Comparison of ENCODE assay signal across 11 cellular contexts in genomic region chr1:109876617-109877319, GRCh38. TPM values are rescaled to one million over a fixed set of nuclear protein-coding genes. Genes with fewer than 3 reads are reported as not detected.
DNase-seq lines count a peak whose midpoint lies in the region; ATAC-seq, FAIRE-seq and TF ChIP-seq lines count a peak whose summit lies in the region.
"Had no signal": no experiment of that assay in that cellular context is flagged by ENCODE, and none has a peak within 500 bp of the region (broad histone marks: within the 10 kb centered on the region; RNA-seq: fewer than 3 reads in every experiment).

No MANE protein-coding gene starts in this region.

- ATAC-seq in right lobe of liver, result peak in 1 of 4 donors; percentile 4
- ATAC-seq: natural killer cell had no signal

- no peak for FAIRE-seq in small intestine (lab: Jason Lieb, UNC)

- intact Hi-C loops in right lobe of liver (cut with DNase I), result no loop called here

- no peak for TF ChIP-seq CTCF in choroid plexus epithelial cell (conservative IDR thresholded peaks at IDR 0.05; ENCODE audit: low read depth, low read length)
- no peak for TF ChIP-seq CTCF in right lobe of liver (IDR thresholded peaks at IDR 0.05)

- H3K4me3 ChIP-seq in choroid plexus epithelial cell (ENCODE audit: low read depth, low read length) (no peak overlapping the region), right lobe of liver (no peak overlapping the region), small intestine (ENCODE audit: low read depth in 1 of 2, low read length in 2 of 2) (no peak overlapping the region)

- H3K27me3 ChIP-seq in right lobe of liver (no peaks in the 10 kb centered on the region), small intestine (ENCODE audit: control insufficient read depth in 2 of 2, insufficient read depth in 2 of 2, low read length in 2 of 2) (no peaks in the 10 kb centered on the region)

- H3K36me3 ChIP-seq in right lobe of liver (no peaks in the 10 kb centered on the region), small intestine (ENCODE audit: control insufficient read depth in 2 of 2, insufficient read depth in 2 of 2, low read length in 2 of 2) (no peaks in the 10 kb centered on the region)

- H3K4me1 ChIP-seq in right lobe of liver (peaks cover 0 to 12% (median 6%) of the 10 kb centered on the region in 4 donors), small intestine (ENCODE audit: control insufficient read depth in 2 of 2, insufficient read depth in 1 of 2, low read depth in 1 of 2, low read length in 1 of 2) (peaks cover 0 to 3% of the 10 kb centered on the region in 2 donors)

- peak; percentile 18 for DNase-seq in HS-5 (ENCODE audit: low read depth)
- peak; percentile 54 for DNase-seq in choroid plexus epithelial cell (ENCODE audit: low read depth)
- DNase-seq in right lobe of liver, result peak in 1 of 3 donors; percentile 0
- no peak for DNase-seq in anterior cingulate cortex (lab: John Stamatoyannopoulos, UW)
- no peak for DNase-seq in SIG-M5 treated with dmso at 0.1 percent for 504 hours (lab: John Stamatoyannopoulos, UW; ENCODE audit: unreplicated experiment)
- no peak for DNase-seq in small intestine
- no peak for DNase-seq in NCI-H69 (lab: John Stamatoyannopoulos, UW)
- DNase-seq: Karpas-422, natural killer cell, T-helper 2 cell had no signal

- TF ChIP-seq POLR2A in right lobe of liver (IDR thresholded peaks at IDR 0.05), result no peak

- H3K9me3 ChIP-seq in right lobe of liver, result no peaks in the 10 kb centered on the region
- no peaks in the 10 kb centered on the region for H3K9me3 ChIP-seq in small intestine (ENCODE audit: control insufficient read depth, low read depth)

- H3K27ac ChIP-seq in right lobe of liver (peak overlapping the region; percentile 34 to 58 (median 50)), temporal lobe (ENCODE audit: low read depth, low read length) (peak overlapping the region; percentile 86), small intestine (ENCODE audit: low read depth in 1 of 2, low read length in 1 of 2) (peak overlapping the region in 1 of 2 donors; percentile 76)

- WGBS in right lobe of liver (ENCODE audit: insufficient coverage, low coverage, low lambda C conversion rate, missing lambda C conversion rate), result 64% methylated on average over 3 of the region's 4 CpGs
- 72 to 80% (median 72%) methylated on average over 4 of the region's 4 CpGs for WGBS in small intestine, 3 donors

RNA-seq across cellular contexts. Expression of gene CSF1, which starts 33.9 kb away (rescaled TPM):
- total RNA-seq in right lobe of liver (10 to 100 TPM in 5 of 6 experiments, 1 to 10 TPM in 1; 4.8 to 44.1 (median 22.0) TPM), temporal lobe (1.7 TPM)
- polyA plus RNA-seq in small intestine, result 10 to 100 TPM in 1 of 3 donors, 1 to 10 TPM in 1, under 1 TPM in 1; 0.89 to 15.5 (median 1.1) TPM

Comparison
In these comparisons a context has a peak if more than half of its experiments do, and no peak if none do; other contexts are left out.
1. DNase-seq: peak in HS-5 (single experiment) and choroid plexus epithelial cell (single experiment); none in anterior cingulate cortex (0 of 58), SIG-M5 treated with dmso at 0.1 percent for 504 hours (single experiment), small intestine (single experiment) and NCI-H69 (single experiment).